In genomic region chr4:181908168-181908567, GRCh38 we compare ENCODE assay signal across 19 cellular contexts.
DNase-seq lines count a peak whose midpoint lies in the region; ATAC-seq, FAIRE-seq and TF ChIP-seq lines count a peak whose summit lies in the region.
"Had no signal": no experiment of that assay in that cellular context is flagged by ENCODE, and none has a peak within 500 bp of the region (broad histone marks: within the 10 kb centered on the region; RNA-seq: fewer than 3 reads in every experiment).

No MANE protein-coding gene starts in this region.

- no peaks in the 10 kb centered on the region for H3K9me3 ChIP-seq in SK-N-SH

- DNase-seq in GM03348 (ENCODE audit: low spot score) (peak; percentile 21), GM20000 (ENCODE audit: low spot score) (peak; percentile 5), SK-N-SH (no peak), left kidney (ENCODE audit: low read depth, low spot score) (peak; percentile 16), H54 (ENCODE audit: insufficient read length, low spot score) (no peak), amygdala (lab: John Stamatoyannopoulos, UW) (no peak)
- DNase-seq: 8988T, DMS79 treated with DMSO at 0.1 percent for 48 hours, H7, NCI-H1105, NCI-H2081, NCI-H2171 treated with DMSO at 0.1 percent for 48 hours, NCI-H446, NCI-H69 had no signal

- peak overlapping the region; percentile 24; the same call in 1 of the 2 replicates for H2AFZ ChIP-seq in SK-N-SH (ENCODE audit: low read depth)

- ATAC-seq in GM21390 (IDR thresholded peaks at IDR 0.05; ENCODE audit: unreplicated experiment), result no peak
- no peak for ATAC-seq in HG03565 (IDR thresholded peaks at IDR 0.05; ENCODE audit: unreplicated experiment)
- ATAC-seq: Right ventricle myocardium inferior had no signal

- no peaks in the 10 kb centered on the region for H3K9me2 ChIP-seq in SK-N-SH

- no peaks in the 10 kb centered on the region for H3K36me3 ChIP-seq in SK-N-SH (replicated peaks in 1 of 2; ENCODE audit: control insufficient read depth in 1 of 2, insufficient read depth in 2 of 2, low read length in 1 of 2)

- no peak for FAIRE-seq in H54 (lab: Jason Lieb, UNC)
- FAIRE-seq: RCC 7860 had no signal

- no peak overlapping the region for H3K9ac ChIP-seq in SK-N-SH

- H4K20me1 ChIP-seq in SK-N-SH (ENCODE audit: insufficient read depth), result no peaks in the 10 kb centered on the region

- TF ChIP-seq EP300 in SK-N-SH (IDR thresholded peaks at IDR 0.05; ENCODE audit: borderline replicate concordance in 1 of 2, low read depth in 1 of 2, low read length in 1 of 2), result no peak

- TF ChIP-seq POLR2A in H54 (IDR thresholded peaks at IDR 0.05; ENCODE audit: low read depth, low read length), result no peak

- no peaks in the 10 kb centered on the region for H3K27me3 ChIP-seq in SK-N-SH (ENCODE audit: insufficient read depth)

- WGBS in SK-N-SH (ENCODE audit: low lambda C conversion rate), result 58% methylated on average over 1 of the region's 1 CpG

- H3K4me1 ChIP-seq in SK-N-SH (ENCODE audit: control insufficient read depth in 1 of 2, insufficient read depth in 2 of 2, low read depth in 1 of 2, low read length in 1 of 2), result no peaks in the 10 kb centered on the region

- TF ChIP-seq CTCF in GM20000 (IDR thresholded peaks at IDR 0.05; ENCODE audit: extremely low read depth, missing control alignments), result no peak
- TF ChIP-seq CTCF in SK-N-SH (IDR thresholded peaks at IDR 0.05), result no peak

- H3K4me2 ChIP-seq in SK-N-SH, result no peak overlapping the region

- CTCF ChIA-PET in SK-N-SH (lab: Yijun Ruan, JAX), result interaction anchor here (1.1 kb wide), 1 partner anchor 921 kb away, joined by 3 read pairs; no protein-coding TSS in a partner anchor

- H3K27ac ChIP-seq in SK-N-SH (ENCODE audit: low read depth in 2 of 2, low read length in 1 of 2), result no peak overlapping the region
- H3K27ac ChIP-seq: SK-N-MC had no signal

- H3K4me3 ChIP-seq in SK-N-SH (ENCODE audit: low read depth in 2 of 2, low read length in 1 of 2), result no peak overlapping the region
- H3K4me3 ChIP-seq: SK-N-MC had no signal

- H3F3A ChIP-seq in SK-N-SH (replicated peaks; ENCODE audit: insufficient read depth), result peaks cover 4% of the 10 kb centered on the region

- POLR2A ChIA-PET in SK-N-SH (lab: Yijun Ruan, JAX), result no interaction called here

- TF ChIP-seq RAD21 in SK-N-SH (IDR thresholded peaks at IDR 0.05; ENCODE audit: low read length), result no peak

- no peaks in the 10 kb centered on the region for H3K79me2 ChIP-seq in SK-N-SH (ENCODE audit: insufficient read depth)

TF ChIP-seq in SK-N-SH, 30 proteins besides CTCF, POLR2A, EP300 and RAD21:
- TF ChIP-seq TAF1 (IDR thresholded peaks at IDR 0.05; ENCODE audit: borderline replicate concordance, low read depth, low read length), result no peak
- TF ChIP-seq JUND (IDR thresholded peaks at IDR 0.05), result no peak
- TF ChIP-seq NFIC (IDR thresholded peaks at IDR 0.05; ENCODE audit: borderline replicate concordance), result no peak
- no peak for TF ChIP-seq NRF1 (IDR thresholded peaks at IDR 0.05; ENCODE audit: low read depth, low read length)
- no peak for TF ChIP-seq RFX5 (IDR thresholded peaks at IDR 0.05; ENCODE audit: low read length)
- no peak for TF ChIP-seq FOSL2 (IDR thresholded peaks at IDR 0.05; ENCODE audit: borderline replicate concordance, low read depth)

Comparison
In these comparisons a context has a peak if more than half of its experiments do, and no peak if none do; other contexts are left out.
1. DNase-seq: peak in GM03348 (single experiment), GM20000 (single experiment) and left kidney (single experiment); none in SK-N-SH (single experiment), H54 (single experiment) and amygdala (0 of 56).